1 cellular context compared by ENCODE assay signal in the genomic region with DNA sequence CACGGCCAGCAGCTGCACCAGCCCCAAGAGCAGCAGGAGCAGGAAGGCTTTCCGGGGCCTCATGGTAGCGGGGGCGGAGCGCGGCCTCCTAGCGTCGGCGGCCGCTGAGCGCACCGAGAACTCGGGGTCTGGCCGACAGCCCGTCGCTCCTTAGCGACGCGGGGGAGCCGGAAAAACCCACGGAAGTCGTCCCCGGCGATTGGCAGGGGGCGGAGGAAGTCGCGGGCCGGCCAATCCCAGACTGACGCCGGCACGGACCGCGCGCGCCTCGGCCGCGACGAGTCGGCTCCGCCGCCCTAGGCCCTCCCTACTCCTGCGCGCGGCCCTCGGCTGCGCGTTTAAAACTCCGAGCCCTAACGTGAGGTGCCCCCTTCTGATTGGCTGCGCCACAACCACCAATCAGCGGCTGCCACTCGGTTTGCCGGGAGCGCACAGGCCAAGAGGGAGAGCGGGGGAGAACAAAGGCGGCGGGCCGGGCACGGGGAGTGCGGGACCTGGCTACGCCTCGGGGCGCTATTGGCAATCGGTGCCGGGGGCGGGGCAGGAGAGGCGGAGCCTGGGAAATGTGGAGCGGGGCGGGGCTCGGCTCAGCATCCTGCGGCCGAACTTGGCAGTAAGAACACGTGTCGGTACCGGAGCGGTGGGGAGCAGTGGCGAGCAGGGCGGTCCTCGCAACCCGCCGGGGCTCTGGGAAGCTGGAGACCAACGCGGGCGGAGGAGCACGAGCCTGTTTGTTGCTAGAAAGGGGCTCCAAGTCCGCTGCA.
TF ChIP-seq lines count a peak whose summit lies in the region.

A gene with protein sequence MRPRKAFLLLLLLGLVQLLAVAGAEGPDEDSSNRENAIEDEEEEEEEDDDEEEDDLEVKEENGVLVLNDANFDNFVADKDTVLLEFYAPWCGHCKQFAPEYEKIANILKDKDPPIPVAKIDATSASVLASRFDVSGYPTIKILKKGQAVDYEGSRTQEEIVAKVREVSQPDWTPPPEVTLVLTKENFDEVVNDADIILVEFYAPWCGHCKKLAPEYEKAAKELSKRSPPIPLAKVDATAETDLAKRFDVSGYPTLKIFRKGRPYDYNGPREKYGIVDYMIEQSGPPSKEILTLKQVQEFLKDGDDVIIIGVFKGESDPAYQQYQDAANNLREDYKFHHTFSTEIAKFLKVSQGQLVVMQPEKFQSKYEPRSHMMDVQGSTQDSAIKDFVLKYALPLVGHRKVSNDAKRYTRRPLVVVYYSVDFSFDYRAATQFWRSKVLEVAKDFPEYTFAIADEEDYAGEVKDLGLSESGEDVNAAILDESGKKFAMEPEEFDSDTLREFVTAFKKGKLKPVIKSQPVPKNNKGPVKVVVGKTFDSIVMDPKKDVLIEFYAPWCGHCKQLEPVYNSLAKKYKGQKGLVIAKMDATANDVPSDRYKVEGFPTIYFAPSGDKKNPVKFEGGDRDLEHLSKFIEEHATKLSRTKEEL (minus strand): TSS at position 160 of the 764 bp plus-strand sequence. CDS start 97 bp downstream, at position 63.

TF ChIP-seq in HepG2, 621 proteins besides CTCF, POLR2A, EP300 and RAD21 (continued from another document and continues in another):
- TF ChIP-seq, protein P1, sequence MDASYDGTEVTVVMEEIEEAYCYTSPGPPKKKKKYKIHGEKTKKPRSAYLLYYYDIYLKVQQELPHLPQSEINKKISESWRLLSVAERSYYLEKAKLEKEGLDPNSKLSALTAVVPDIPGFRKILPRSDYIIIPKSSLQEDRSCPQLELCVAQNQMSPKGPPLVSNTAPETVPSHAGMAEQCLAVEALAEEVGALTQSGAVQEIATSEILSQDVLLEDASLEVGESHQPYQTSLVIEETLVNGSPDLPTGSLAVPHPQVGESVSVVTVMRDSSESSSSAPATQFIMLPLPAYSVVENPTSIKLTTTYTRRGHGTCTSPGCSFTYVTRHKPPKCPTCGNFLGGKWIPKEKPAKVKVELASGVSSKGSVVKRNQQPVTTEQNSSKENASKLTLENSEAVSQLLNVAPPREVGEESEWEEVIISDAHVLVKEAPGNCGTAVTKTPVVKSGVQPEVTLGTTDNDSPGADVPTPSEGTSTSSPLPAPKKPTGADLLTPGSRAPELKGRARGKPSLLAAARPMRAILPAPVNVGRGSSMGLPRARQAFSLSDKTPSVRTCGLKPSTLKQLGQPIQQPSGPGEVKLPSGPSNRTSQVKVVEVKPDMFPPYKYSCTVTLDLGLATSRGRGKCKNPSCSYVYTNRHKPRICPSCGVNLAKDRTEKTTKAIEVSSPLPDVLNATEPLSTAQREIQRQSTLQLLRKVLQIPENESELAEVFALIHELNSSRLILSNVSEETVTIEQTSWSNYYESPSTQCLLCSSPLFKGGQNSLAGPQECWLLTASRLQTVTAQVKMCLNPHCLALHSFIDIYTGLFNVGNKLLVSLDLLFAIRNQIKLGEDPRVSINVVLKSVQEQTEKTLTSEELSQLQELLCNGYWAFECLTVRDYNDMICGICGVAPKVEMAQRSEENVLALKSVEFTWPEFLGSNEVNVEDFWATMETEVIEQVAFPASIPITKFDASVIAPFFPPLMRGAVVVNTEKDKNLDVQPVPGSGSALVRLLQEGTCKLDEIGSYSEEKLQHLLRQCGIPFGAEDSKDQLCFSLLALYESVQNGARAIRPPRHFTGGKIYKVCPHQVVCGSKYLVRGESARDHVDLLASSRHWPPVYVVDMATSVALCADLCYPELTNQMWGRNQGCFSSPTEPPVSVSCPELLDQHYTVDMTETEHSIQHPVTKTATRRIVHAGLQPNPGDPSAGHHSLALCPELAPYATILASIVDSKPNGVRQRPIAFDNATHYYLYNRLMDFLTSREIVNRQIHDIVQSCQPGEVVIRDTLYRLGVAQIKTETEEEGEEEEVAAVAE (CRISPR knock-in tag; IDR thresholded peaks at IDR 0.05; ENCODE audit: borderline replicate concordance) = peak; percentile 97
- peak; percentile 67 for TF ChIP-seq KDM2A (CRISPR knock-in tag; IDR thresholded peaks at IDR 0.05; ENCODE audit: borderline replicate concordance, low read depth)
- TF ChIP-seq ZNF282 (IDR thresholded peaks at IDR 0.05; ENCODE audit: partially characterized antibody) = no peak
- no peak; the same call in 1 of the 2 replicates for TF ChIP-seq ZNF232 (CRISPR knock-in tag; IDR thresholded peaks at IDR 0.05; ENCODE audit: borderline replicate concordance)
- TF ChIP-seq ZNF678 (CRISPR knock-in tag; IDR thresholded peaks at IDR 0.05) = no peak
- TF ChIP-seq SKI (IDR thresholded peaks at IDR 0.05; ENCODE audit: partially characterized antibody) = no peak
- TF ChIP-seq ZNF564 (CRISPR knock-in tag; IDR thresholded peaks at IDR 0.05) = peak; percentile 96
- TF ChIP-seq NFYC (CRISPR knock-in tag; IDR thresholded peaks at IDR 0.05) = peak; percentile 95
- no peak for TF ChIP-seq ZNF101 (CRISPR knock-in tag; IDR thresholded peaks at IDR 0.05; ENCODE audit: borderline replicate concordance, low read depth)
- no peak for TF ChIP-seq ZFP82 (CRISPR knock-in tag; IDR thresholded peaks at IDR 0.05; ENCODE audit: borderline replicate concordance)
- no peak for TF ChIP-seq ZIK1 (CRISPR knock-in tag; IDR thresholded peaks at IDR 0.05; ENCODE audit: borderline replicate concordance, low read depth)
- peak; percentile 55; the same call in 1 of the 2 replicates for TF ChIP-seq ZNF589 (CRISPR knock-in tag; conservative IDR thresholded peaks at IDR 0.05)
- peak; percentile 92 for TF ChIP-seq HNRNPLL (IDR thresholded peaks at IDR 0.05; ENCODE audit: low read depth, low read length, poor library complexity, severe bottlenecking)
- TF ChIP-seq NFE2L2 (IDR thresholded peaks at IDR 0.05; ENCODE audit: low read length) = no peak
- TF ChIP-seq, protein P2, sequence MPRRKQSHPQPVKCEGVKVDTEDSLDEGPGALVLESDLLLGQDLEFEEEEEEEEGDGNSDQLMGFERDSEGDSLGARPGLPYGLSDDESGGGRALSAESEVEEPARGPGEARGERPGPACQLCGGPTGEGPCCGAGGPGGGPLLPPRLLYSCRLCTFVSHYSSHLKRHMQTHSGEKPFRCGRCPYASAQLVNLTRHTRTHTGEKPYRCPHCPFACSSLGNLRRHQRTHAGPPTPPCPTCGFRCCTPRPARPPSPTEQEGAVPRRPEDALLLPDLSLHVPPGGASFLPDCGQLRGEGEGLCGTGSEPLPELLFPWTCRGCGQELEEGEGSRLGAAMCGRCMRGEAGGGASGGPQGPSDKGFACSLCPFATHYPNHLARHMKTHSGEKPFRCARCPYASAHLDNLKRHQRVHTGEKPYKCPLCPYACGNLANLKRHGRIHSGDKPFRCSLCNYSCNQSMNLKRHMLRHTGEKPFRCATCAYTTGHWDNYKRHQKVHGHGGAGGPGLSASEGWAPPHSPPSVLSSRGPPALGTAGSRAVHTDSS (CRISPR knock-in tag; conservative IDR thresholded peaks at IDR 0.05) = no peak
- no peak for TF ChIP-seq PHB2 (IDR thresholded peaks at IDR 0.05; ENCODE audit: partially characterized antibody)
- TF ChIP-seq ERF (CRISPR knock-in tag; IDR thresholded peaks at IDR 0.05) = peak; percentile 71; the same call in 1 of the 2 replicates
- peak; percentile 80 for TF ChIP-seq YEATS2 (CRISPR knock-in tag; IDR thresholded peaks at IDR 0.05; ENCODE audit: borderline replicate concordance)
- peak; percentile 95 for TF ChIP-seq SP4 (CRISPR knock-in tag; IDR thresholded peaks at IDR 0.05)
- TF ChIP-seq GABPA (IDR thresholded peaks at IDR 0.05; ENCODE audit: low read depth, low read length) = peak; percentile 83
- peak; percentile 77 for TF ChIP-seq GABPA (CRISPR knock-in tag; IDR thresholded peaks at IDR 0.05; ENCODE audit: low read depth)
- TF ChIP-seq, protein P3, sequence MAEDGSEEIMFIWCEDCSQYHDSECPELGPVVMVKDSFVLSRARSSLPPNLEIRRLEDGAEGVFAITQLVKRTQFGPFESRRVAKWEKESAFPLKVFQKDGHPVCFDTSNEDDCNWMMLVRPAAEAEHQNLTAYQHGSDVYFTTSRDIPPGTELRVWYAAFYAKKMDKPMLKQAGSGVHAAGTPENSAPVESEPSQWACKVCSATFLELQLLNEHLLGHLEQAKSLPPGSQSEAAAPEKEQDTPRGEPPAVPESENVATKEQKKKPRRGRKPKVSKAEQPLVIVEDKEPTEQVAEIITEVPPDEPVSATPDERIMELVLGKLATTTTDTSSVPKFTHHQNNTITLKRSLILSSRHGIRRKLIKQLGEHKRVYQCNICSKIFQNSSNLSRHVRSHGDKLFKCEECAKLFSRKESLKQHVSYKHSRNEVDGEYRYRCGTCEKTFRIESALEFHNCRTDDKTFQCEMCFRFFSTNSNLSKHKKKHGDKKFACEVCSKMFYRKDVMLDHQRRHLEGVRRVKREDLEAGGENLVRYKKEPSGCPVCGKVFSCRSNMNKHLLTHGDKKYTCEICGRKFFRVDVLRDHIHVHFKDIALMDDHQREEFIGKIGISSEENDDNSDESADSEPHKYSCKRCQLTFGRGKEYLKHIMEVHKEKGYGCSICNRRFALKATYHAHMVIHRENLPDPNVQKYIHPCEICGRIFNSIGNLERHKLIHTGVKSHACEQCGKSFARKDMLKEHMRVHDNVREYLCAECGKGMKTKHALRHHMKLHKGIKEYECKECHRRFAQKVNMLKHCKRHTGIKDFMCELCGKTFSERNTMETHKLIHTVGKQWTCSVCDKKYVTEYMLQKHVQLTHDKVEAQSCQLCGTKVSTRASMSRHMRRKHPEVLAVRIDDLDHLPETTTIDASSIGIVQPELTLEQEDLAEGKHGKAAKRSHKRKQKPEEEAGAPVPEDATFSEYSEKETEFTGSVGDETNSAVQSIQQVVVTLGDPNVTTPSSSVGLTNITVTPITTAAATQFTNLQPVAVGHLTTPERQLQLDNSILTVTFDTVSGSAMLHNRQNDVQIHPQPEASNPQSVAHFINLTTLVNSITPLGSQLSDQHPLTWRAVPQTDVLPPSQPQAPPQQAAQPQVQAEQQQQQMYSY (CRISPR knock-in tag; IDR thresholded peaks at IDR 0.05) = no peak
- no peak for TF ChIP-seq BRCA1 (CRISPR knock-in tag; IDR thresholded peaks at IDR 0.05)
- TF ChIP-seq HIVEP1 (CRISPR knock-in tag; IDR thresholded peaks at IDR 0.05) = peak; percentile 78; the same call in 1 of the 2 replicates
- 0 out of 2 replicates have a peak, but pooled peaks have one; percentile 6 for TF ChIP-seq NFKBIZ (CRISPR knock-in tag; IDR thresholded peaks at IDR 0.05)
- no peak for TF ChIP-seq DPF2 (CRISPR knock-in tag; IDR thresholded peaks at IDR 0.05; ENCODE audit: borderline replicate concordance, low read depth)
- peak; percentile 8; the same call in 1 of the 2 replicates for TF ChIP-seq ZNF607 (CRISPR knock-in tag; IDR thresholded peaks at IDR 0.05; ENCODE audit: borderline replicate concordance)
- no peak for TF ChIP-seq PRPF4 (IDR thresholded peaks at IDR 0.05; ENCODE audit: low read depth, low read length, poor library complexity, severe bottlenecking)
- TF ChIP-seq, protein P4, sequence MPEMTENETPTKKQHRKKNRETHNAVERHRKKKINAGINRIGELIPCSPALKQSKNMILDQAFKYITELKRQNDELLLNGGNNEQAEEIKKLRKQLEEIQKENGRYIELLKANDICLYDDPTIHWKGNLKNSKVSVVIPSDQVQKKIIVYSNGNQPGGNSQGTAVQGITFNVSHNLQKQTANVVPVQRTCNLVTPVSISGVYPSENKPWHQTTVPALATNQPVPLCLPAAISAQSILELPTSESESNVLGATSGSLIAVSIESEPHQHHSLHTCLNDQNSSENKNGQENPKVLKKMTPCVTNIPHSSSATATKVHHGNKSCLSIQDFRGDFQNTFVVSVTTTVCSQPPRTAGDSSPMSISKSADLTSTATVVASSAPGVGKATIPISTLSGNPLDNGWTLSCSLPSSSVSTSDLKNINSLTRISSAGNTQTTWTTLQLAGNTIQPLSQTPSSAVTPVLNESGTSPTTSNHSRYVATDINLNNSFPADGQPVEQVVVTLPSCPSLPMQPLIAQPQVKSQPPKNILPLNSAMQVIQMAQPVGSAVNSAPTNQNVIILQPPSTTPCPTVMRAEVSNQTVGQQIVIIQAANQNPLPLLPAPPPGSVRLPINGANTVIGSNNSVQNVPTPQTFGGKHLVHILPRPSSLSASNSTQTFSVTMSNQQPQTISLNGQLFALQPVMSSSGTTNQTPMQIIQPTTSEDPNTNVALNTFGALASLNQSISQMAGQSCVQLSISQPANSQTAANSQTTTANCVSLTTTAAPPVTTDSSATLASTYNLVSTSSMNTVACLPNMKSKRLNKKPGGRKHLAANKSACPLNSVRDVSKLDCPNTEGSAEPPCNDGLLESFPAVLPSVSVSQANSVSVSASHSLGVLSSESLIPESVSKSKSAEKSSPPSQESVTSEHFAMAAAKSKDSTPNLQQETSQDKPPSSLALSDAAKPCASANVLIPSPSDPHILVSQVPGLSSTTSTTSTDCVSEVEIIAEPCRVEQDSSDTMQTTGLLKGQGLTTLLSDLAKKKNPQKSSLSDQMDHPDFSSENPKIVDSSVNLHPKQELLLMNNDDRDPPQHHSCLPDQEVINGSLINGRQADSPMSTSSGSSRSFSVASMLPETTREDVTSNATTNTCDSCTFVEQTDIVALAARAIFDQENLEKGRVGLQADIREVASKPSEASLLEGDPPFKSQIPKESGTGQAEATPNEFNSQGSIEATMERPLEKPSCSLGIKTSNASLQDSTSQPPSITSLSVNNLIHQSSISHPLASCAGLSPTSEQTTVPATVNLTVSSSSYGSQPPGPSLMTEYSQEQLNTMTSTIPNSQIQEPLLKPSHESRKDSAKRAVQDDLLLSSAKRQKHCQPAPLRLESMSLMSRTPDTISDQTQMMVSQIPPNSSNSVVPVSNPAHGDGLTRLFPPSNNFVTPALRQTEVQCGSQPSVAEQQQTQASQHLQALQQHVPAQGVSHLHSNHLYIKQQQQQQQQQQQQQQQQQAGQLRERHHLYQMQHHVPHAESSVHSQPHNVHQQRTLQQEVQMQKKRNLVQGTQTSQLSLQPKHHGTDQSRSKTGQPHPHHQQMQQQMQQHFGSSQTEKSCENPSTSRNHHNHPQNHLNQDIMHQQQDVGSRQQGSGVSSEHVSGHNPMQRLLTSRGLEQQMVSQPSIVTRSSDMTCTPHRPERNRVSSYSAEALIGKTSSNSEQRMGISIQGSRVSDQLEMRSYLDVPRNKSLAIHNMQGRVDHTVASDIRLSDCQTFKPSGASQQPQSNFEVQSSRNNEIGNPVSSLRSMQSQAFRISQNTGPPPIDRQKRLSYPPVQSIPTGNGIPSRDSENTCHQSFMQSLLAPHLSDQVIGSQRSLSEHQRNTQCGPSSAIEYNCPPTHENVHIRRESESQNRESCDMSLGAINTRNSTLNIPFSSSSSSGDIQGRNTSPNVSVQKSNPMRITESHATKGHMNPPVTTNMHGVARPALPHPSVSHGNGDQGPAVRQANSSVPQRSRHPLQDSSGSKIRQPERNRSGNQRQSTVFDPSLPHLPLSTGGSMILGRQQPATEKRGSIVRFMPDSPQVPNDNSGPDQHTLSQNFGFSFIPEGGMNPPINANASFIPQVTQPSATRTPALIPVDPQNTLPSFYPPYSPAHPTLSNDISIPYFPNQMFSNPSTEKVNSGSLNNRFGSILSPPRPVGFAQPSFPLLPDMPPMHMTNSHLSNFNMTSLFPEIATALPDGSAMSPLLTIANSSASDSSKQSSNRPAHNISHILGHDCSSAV (CRISPR knock-in tag; IDR thresholded peaks at IDR 0.05; ENCODE audit: borderline replicate concordance) = peak; percentile 81; the same call in 1 of the 2 replicates
- TF ChIP-seq ZNF430 (CRISPR knock-in tag; IDR thresholded peaks at IDR 0.05) = peak; percentile 73; the same call in 1 of the 2 replicates
- peak; percentile 94 for TF ChIP-seq GABPB1 (CRISPR knock-in tag; IDR thresholded peaks at IDR 0.05)
- TF ChIP-seq LCORL (IDR thresholded peaks at IDR 0.05) = no peak
- TF ChIP-seq LCORL (CRISPR knock-in tag; IDR thresholded peaks at IDR 0.05) = peak; percentile 47; the same call in 1 of the 2 replicates
- 0 out of 2 replicates have a peak, but pooled peaks have one; percentile 26 for TF ChIP-seq GATA4 (IDR thresholded peaks at IDR 0.05; ENCODE audit: borderline replicate concordance, low read depth)
